ENCODE assay signal across 31 cellular contexts in the genomic region with DNA sequence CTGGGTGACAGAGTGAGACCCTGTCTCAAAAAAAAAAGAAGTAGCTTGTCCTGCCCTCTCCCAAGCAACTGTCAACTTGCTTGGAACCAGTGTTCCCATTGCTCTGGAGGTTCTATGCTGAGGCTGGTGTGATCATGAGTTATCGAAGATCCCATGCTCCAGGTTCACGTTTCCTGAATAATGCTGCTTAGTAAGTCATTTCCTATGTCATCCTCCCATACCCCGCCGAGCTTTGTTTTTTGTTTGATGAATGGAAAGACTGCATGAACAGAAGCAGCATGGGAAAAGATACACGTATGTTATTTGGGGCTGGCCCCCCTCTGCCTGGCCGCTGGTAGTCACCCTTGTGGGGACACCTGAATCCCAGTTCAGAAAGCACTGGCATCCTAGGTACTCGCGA.
"Had no signal": no experiment of that assay in that cellular context is flagged by ENCODE, and none has a peak within 500 bp of the region (broad histone marks: within the 10 kb centered on the region; RNA-seq: fewer than 3 reads in every experiment).

No MANE protein-coding gene starts in this region.

- FAIRE-seq: small intestine had no signal

- H3K27ac ChIP-seq: neutrophil, ovary, parathyroid adenoma, psoas muscle, right lobe of liver, sigmoid colon, suprapubic skin, testis, tibial artery, transverse colon, upper lobe of right lung, uterus had no signal

- H3K4me3 Mint-ChIP-seq: naive thymus-derived CD8-positive, alpha-beta T cell; natural killer cell treated with Interleukin-12 subunit alpha and Interleukin-12 subunit beta and Interleukin-15 and Interleukin-18, amount 100 ng/mL, for 72 hours; nephron progenitor cell; neural crest cell; stimulated activated effector memory CD8-positive, alpha-beta T cell treated with anti-CD3 and anti-CD28 coated beads, Interleukin-12 subunit alpha, Interleukin-12 subunit beta, amount 100 ng/mL, for 72 hours; stimulated activated naive CD8-positive, alpha-beta T cell treated with anti-CD3 and anti-CD28 coated beads, Interleukin-15, amount 100 ng/mL, for 72 hours; type B pancreatic cell had no signal

- ATAC-seq: naive thymus-derived CD8-positive, alpha-beta T cell; natural killer cell treated with Interleukin-12 subunit alpha and Interleukin-12 subunit beta and Interleukin-15 and Interleukin-18, amount 100 ng/mL, for 72 hours; right cardiac atrium; right lobe of liver; stimulated activated effector memory CD8-positive, alpha-beta T cell treated with anti-CD3 and anti-CD28 coated beads, Interleukin-12 subunit alpha, Interleukin-12 subunit beta, amount 100 ng/mL, for 72 hours; stimulated activated naive CD8-positive, alpha-beta T cell treated with anti-CD3 and anti-CD28 coated beads, Interleukin-15, amount 100 ng/mL, for 72 hours; stimulated activated naive CD8-positive, alpha-beta T cell treated with anti-CD3 and anti-CD28 coated beads, Interleukin-15, Interleukin-2, amounts not matched to agents 100 U/mL and 50 U/mL, for 24 hours; upper lobe of right lung had no signal

- DNase-seq: naive thymus-derived CD8-positive, alpha-beta T cell; nephron progenitor cell; nucleus accumbens; ovary; posterior cingulate gyrus; psoas muscle; right cardiac atrium; right lobe of liver; sigmoid colon; small intestine; stimulated activated CD4-positive, alpha-beta T cell treated with anti-CD3 and anti-CD28 coated beads, Interleukin-15, amount 100 ng/mL, for 24 hours; stimulated activated CD4-positive, alpha-beta T cell treated with anti-CD3 and anti-CD28 coated beads, Interleukin-2, amount 100 ng/mL, for 24 hours; stimulated activated CD4-positive, alpha-beta T cell treated with anti-CD3 and anti-CD28 coated beads, Interleukin-2, amount 100 ng/mL, for 48 hours; stimulated activated CD4-positive, alpha-beta T cell treated with anti-CD3 and anti-CD28 coated beads, Interleukin-4, amount 100 ng/mL, for 24 hours; stimulated activated naive CD4-positive, alpha-beta T cell; stimulated activated naive CD8-positive, alpha-beta T cell treated with anti-CD3 and anti-CD28 coated beads, Interleukin-15, amount 100 ng/mL, for 72 hours; stimulated activated naive CD8-positive, alpha-beta T cell treated with anti-CD3 and anti-CD28 coated beads, Interleukin-15, Interleukin-2, amounts not matched to agents 100 U/mL and 50 U/mL, for 24 hours; substantia nigra; testis; tibial artery; transverse colon; upper lobe of right lung; uterus had no signal

- H3K27ac Mint-ChIP-seq: natural killer cell treated with Interleukin-12 subunit alpha and Interleukin-12 subunit beta and Interleukin-15 and Interleukin-18, amount 100 ng/mL, for 72 hours; nephron progenitor cell; progenitor cell of endocrine pancreas; stimulated activated effector memory CD8-positive, alpha-beta T cell treated with anti-CD3 and anti-CD28 coated beads, Interleukin-12 subunit alpha, Interleukin-12 subunit beta, amount 100 ng/mL, for 72 hours; stimulated activated naive CD8-positive, alpha-beta T cell treated with anti-CD3 and anti-CD28 coated beads, Interleukin-15, amount 100 ng/mL, for 72 hours; type B pancreatic cell had no signal

- H3K36me3 Mint-ChIP-seq: natural killer cell treated with Interleukin-12 subunit alpha and Interleukin-12 subunit beta and Interleukin-15 and Interleukin-18, amount 100 ng/mL, for 72 hours had no signal

- H3K27me3 Mint-ChIP-seq: naive thymus-derived CD8-positive, alpha-beta T cell; natural killer cell treated with Interleukin-12 subunit alpha and Interleukin-12 subunit beta and Interleukin-15 and Interleukin-18, amount 100 ng/mL, for 72 hours; stimulated activated naive CD8-positive, alpha-beta T cell treated with anti-CD3 and anti-CD28 coated beads, Interleukin-15, amount 100 ng/mL, for 72 hours; type B pancreatic cell had no signal

- H3K4me1 Mint-ChIP-seq: neural crest cell had no signal

- H3K4me3 ChIP-seq: ovary, psoas muscle, right lobe of liver, sigmoid colon, suprapubic skin, testis, tibial artery, transverse colon, upper lobe of right lung, uterus had no signal

- H3K9me3 Mint-ChIP-seq: naive thymus-derived CD8-positive, alpha-beta T cell; natural killer cell treated with Interleukin-12 subunit alpha and Interleukin-12 subunit beta and Interleukin-15 and Interleukin-18, amount 100 ng/mL, for 72 hours; nephron progenitor cell; neural crest cell; stimulated activated effector memory CD8-positive, alpha-beta T cell treated with anti-CD3 and anti-CD28 coated beads, Interleukin-12 subunit alpha, Interleukin-12 subunit beta, amount 100 ng/mL, for 72 hours; stimulated activated naive CD8-positive, alpha-beta T cell treated with anti-CD3 and anti-CD28 coated beads, Interleukin-15, amount 100 ng/mL, for 72 hours; type B pancreatic cell had no signal
